In the genomic region with DNA sequence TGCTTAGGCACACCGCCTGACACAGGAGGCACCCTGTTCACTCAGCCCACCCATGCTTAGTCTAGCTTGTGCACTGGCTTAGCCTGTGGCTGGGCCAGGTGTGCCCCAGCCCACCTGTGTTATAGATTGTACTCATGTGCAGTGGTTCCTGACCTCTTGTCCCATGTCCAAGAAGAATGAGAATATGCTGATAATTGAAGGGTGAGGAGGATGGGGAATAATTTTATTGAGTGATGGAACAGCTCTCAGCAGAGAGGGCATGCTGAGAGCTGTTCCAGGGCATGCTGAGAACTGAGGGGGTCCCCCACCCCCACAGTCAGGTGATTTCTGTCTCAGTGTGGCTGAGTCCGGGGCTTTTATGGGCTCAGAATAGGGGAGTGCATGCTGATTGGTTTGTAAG, we compare ENCODE assay signal across 23 cellular contexts.
DNase-seq lines count a peak whose midpoint lies in the region; ATAC-seq, FAIRE-seq and TF ChIP-seq lines count a peak whose summit lies in the region.
"Had no signal": no experiment of that assay in that cellular context is flagged by ENCODE, and none has a peak within 500 bp of the region (broad histone marks: within the 10 kb centered on the region; RNA-seq: fewer than 3 reads in every experiment).

No MANE protein-coding gene starts in this region.

- no peaks in the 10 kb centered on the region for H3K36me3 ChIP-seq in OCI-LY7 (ENCODE audit: insufficient read depth, low read length)
- H3K36me3 ChIP-seq: BE2C had no signal

- CTCF ChIA-PET in OCI-LY7 (lab: Charles Lee; ENCODE audit: unreplicated experiment), result no interaction called here

- H3K9me2 ChIP-seq in OCI-LY7 (ENCODE audit: insufficient read depth, low read length), result no peaks in the 10 kb centered on the region

- H3K4me1 Mint-ChIP-seq in CD14-positive monocyte, result no peaks in the 10 kb centered on the region

- H3K9me3 Mint-ChIP-seq in CD14-positive monocyte, result no peaks in the 10 kb centered on the region

- H3K4me3 Mint-ChIP-seq in CD14-positive monocyte, result no peak overlapping the region
- H3K4me3 Mint-ChIP-seq: CD4-positive, alpha-beta memory T cell had no signal

- FAIRE-seq in HTR-8/SVneo (lab: Jason Lieb, UNC) (peak; percentile 97), urothelium cell line (lab: Jason Lieb, UNC) (peak; percentile 69)
- FAIRE-seq: A549, GM12891, H1 had no signal

- POLR2A ChIA-PET in OCI-LY7 (lab: Charles Lee), result no interaction called here

- H2AFZ ChIP-seq in OCI-LY7 (ENCODE audit: low read length), result no peak overlapping the region

- no peak overlapping the region for H3K4me3 ChIP-seq in OCI-LY7 (ENCODE audit: low read depth, low read length, poor library complexity, severe bottlenecking)
- H3K4me3 ChIP-seq: A549; BLaER1 treated with 17β-estradiol and CSF1 and Interleukin-3, amounts not matched to agents 10 nM and 100 nM had no signal

- no peaks in the 10 kb centered on the region for H3K36me3 Mint-ChIP-seq in CD14-positive monocyte

- H3K4me2 ChIP-seq in OCI-LY7 (ENCODE audit: low read length), result no peak overlapping the region
- H3K4me2 ChIP-seq: A549; BLaER1 treated with 17β-estradiol and CSF1 and Interleukin-3, amounts not matched to agents 10 nM and 100 nM had no signal

- H3K9me3 ChIP-seq in OCI-LY7 (ENCODE audit: low read length), result peaks cover 23% of the 10 kb centered on the region
- H3K9me3 ChIP-seq: BE2C had no signal

- H3K79me2 ChIP-seq in OCI-LY7 (ENCODE audit: insufficient read depth, low read depth, low read length), result no peaks in the 10 kb centered on the region

- intact Hi-C loops in OCI-LY7 (cut with micrococcal nuclease; ENCODE audit: unreplicated experiment), result no loop called here
- intact Hi-C loops in CD14-positive monocyte (cut with micrococcal nuclease), result no loop called here

- DNase-seq in NCI-H748 (lab: John Stamatoyannopoulos, UW; ENCODE audit: unreplicated experiment), result peak; percentile 17
- no peak for DNase-seq in NCI-H748 treated with DMSO at 0.1 percent for 48 hours (lab: John Stamatoyannopoulos, UW)
- no peak for DNase-seq in HTR-8/SVneo (ENCODE audit: insufficient read length, low spot score)
- peak; percentile 17 for DNase-seq in OCI-LY7 (ENCODE audit: low spot score)
- DNase-seq in urothelium cell line (ENCODE audit: low spot score), result no peak
- DNase-seq in CD14-positive monocyte (ENCODE audit: low spot score), result no peak
- no peak for DNase-seq in RKO (ENCODE audit: low spot score)
- DNase-seq: 8988T; ACHN; AML-193; BE2C; Calu3; CD4-positive, alpha-beta memory T cell; COR-L47; DMS79; GF-D8; H7; HCEC 1CT had no signal

- TF ChIP-seq CTCF in OCI-LY7 (conservative IDR thresholded peaks at IDR 0.05; ENCODE audit: low read length) (no peak), CD14-positive monocyte (IDR thresholded peaks at IDR 0.05) (no peak)

- H3K27ac ChIP-seq in OCI-LY7 (ENCODE audit: low read depth, low read length, poor library complexity, severe bottlenecking), result no peak overlapping the region
- H3K27ac ChIP-seq: A549; BLaER1 treated with 17β-estradiol and CSF1 and Interleukin-3, amounts not matched to agents 10 nM and 100 nM had no signal

- peaks cover 0 to 3% (median 2%) of the 10 kb centered on the region in 3 donors for H3K27me3 Mint-ChIP-seq in CD14-positive monocyte (ENCODE audit: low read depth in 3 of 3)
- H3K27me3 Mint-ChIP-seq: CD4-positive, alpha-beta memory T cell had no signal

- H3K27ac Mint-ChIP-seq in CD14-positive monocyte, result no peak overlapping the region
- H3K27ac Mint-ChIP-seq: CD4-positive, alpha-beta memory T cell had no signal

- BruUV-seq in OCI-LY7 (replicated peaks; lab: Mats Ljungman, UMichigan), result no TSS peak

- no peak for ATAC-seq in HG03139 (IDR thresholded peaks at IDR 0.05; ENCODE audit: unreplicated experiment)
- ATAC-seq: A549 had no signal

- no peaks in the 10 kb centered on the region for H4K20me1 ChIP-seq in OCI-LY7 (ENCODE audit: insufficient read depth, low read length)
- H4K20me1 ChIP-seq: BLaER1 treated with 17β-estradiol and CSF1 and Interleukin-3, amounts not matched to agents 10 nM and 100 nM had no signal

- no peaks in the 10 kb centered on the region for H3K4me1 ChIP-seq in OCI-LY7 (ENCODE audit: insufficient read depth, low read length, poor library complexity, severe bottlenecking)
- H3K4me1 ChIP-seq: A549; BE2C; BLaER1 treated with 17β-estradiol and CSF1 and Interleukin-3, amounts not matched to agents 10 nM and 100 nM had no signal

Comparison
In these comparisons a context has a peak if more than half of its experiments do, and no peak if none do; other contexts are left out.
1. DNase-seq: peak in NCI-H748 (single experiment) and OCI-LY7 (single experiment); none in NCI-H748 treated with DMSO at 0.1 percent for 48 hours (single experiment), HTR-8/SVneo (single experiment), urothelium cell line (single experiment), CD14-positive monocyte (single experiment) and RKO (single experiment).